Comparison of ENCODE assay signal across 8 cellular contexts in the genomic region with DNA sequence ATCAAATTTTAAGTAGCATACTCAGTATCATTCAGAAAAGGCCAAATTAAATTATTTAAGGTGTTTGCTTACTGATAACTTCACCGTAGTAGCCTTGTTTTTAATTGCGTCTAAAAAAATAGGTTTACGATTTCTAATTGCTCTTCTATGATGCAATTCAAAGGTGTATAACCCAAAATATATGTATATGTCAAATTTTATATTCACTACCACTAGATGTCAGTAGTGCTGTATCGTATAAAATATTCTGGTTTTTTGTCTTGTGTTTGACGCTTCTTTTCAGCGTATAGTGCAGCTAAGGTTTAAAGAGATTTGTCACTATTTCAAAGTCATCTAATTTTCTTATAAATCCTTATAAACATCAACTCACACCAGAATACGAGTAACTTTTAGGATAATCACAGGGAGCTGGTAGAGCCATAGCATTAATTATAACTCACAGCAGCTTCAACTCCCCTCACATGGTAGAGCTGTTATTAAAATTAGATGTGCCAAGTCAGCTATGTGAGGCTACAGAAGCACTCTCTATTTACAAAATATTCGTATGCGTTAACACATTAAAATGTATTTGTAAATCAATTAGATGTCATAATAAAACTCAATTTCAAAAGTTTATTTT. TPM values are rescaled to one million over a fixed set of nuclear protein-coding genes. Genes with fewer than 3 reads are reported as not detected.
DNase-seq lines count a peak whose midpoint lies in the region; ATAC-seq, FAIRE-seq and TF ChIP-seq lines count a peak whose summit lies in the region.

No MANE protein-coding gene starts in this region.

- no peaks in the 10 kb centered on the region for H3K79me2 ChIP-seq in OCI-LY1 (ENCODE audit: insufficient read depth, low read length)

- no peaks in the 10 kb centered on the region for H3K36me3 ChIP-seq in CD8-positive, alpha-beta T cell (ENCODE audit: insufficient read depth, low read length)
- H3K36me3 ChIP-seq in OCI-LY1 (ENCODE audit: insufficient read depth, low read length) = peaks cover 17% of the 10 kb centered on the region; the same call in 1 of the 2 replicates
- H3K36me3 ChIP-seq in neuronal stem cell (replicated peaks in 1 of 2; ENCODE audit: control insufficient read depth in 2 of 2, insufficient read depth in 2 of 2, low read length in 2 of 2) = peaks cover 10 to 60% of the 10 kb centered on the region in 2 donors

- CTCF ChIA-PET in CD8-positive, alpha-beta T cell (lab: Charles Lee) = interaction anchor here (0.6 to 4.3 kb wide), 12 partner anchors 9 to 693 kb away, joined by 3 to 47 read pairs (median 4); no protein-coding TSS in a partner anchor

- no peak overlapping the region for H3K14ac ChIP-seq in neuronal stem cell (ENCODE audit: low read length)

- H3K9ac ChIP-seq in OCI-LY1 (ENCODE audit: low read length) = no peak overlapping the region
- H3K9ac ChIP-seq in neuronal stem cell (ENCODE audit: low read depth, low read length, poor library complexity) = no peak overlapping the region

- H3K4me1 ChIP-seq in CD8-positive, alpha-beta T cell (ENCODE audit: insufficient read depth, low read length) = peaks cover 10% of the 10 kb centered on the region
- H3K4me1 ChIP-seq in OCI-LY1 (ENCODE audit: insufficient read depth, low read length, severe bottlenecking) = peaks cover 31% of the 10 kb centered on the region
- peaks cover 2 to 15% of the 10 kb centered on the region in 2 donors for H3K4me1 ChIP-seq in neuronal stem cell (ENCODE audit: control insufficient read depth in 2 of 2, insufficient read depth in 1 of 2, low read depth in 1 of 2, low read length in 2 of 2)

- peak; percentile 19 for ATAC-seq in CD8-positive, alpha-beta T cell
- ATAC-seq in GM21447 (IDR thresholded peaks at IDR 0.05; ENCODE audit: unreplicated experiment) (no peak), HG02571 (IDR thresholded peaks at IDR 0.05; ENCODE audit: unreplicated experiment) (no peak)

- POLR2A ChIA-PET in CD8-positive, alpha-beta T cell (lab: Charles Lee) = no interaction called here

- H3K79me1 ChIP-seq in neuronal stem cell (ENCODE audit: low read depth, low read length) = peaks cover 6% of the 10 kb centered on the region

- H3K4me2 ChIP-seq in OCI-LY1 (ENCODE audit: low read length) = no peak overlapping the region
- H3K4me2 ChIP-seq in neuronal stem cell (ENCODE audit: insufficient read depth, low read length, poor library complexity, severe bottlenecking) = no peak overlapping the region

- no peaks in the 10 kb centered on the region for H3K9me3 ChIP-seq in CD8-positive, alpha-beta T cell (ENCODE audit: low read length)
- H3K9me3 ChIP-seq in OCI-LY1 (ENCODE audit: low read length) = no peaks in the 10 kb centered on the region
- H3K9me3 ChIP-seq in neuronal stem cell (replicated peaks in 1 of 2; ENCODE audit: control insufficient read depth in 2 of 2, insufficient read depth in 1 of 2, low read depth in 1 of 2, low read length in 2 of 2) = no peaks in the 10 kb centered on the region

- FAIRE-seq in HTR-8/SVneo (lab: Jason Lieb, UNC) (no peak), endometrium (lab: Jason Lieb, UNC) (peak; percentile 97)

- H4K8ac ChIP-seq in neuronal stem cell (ENCODE audit: low read depth, low read length) = no peak overlapping the region

- no peak overlapping the region for H2BK15ac ChIP-seq in neuronal stem cell (ENCODE audit: low read length)

- H3F3A ChIP-seq in OCI-LY1 (ENCODE audit: insufficient read depth, low read length) = no peaks in the 10 kb centered on the region

- H2AFZ ChIP-seq in OCI-LY1 (ENCODE audit: low read length) (no peak overlapping the region), neuronal stem cell (ENCODE audit: low read length) (no peak overlapping the region)

- TF ChIP-seq CTCF in CD8-positive, alpha-beta T cell (IDR thresholded peaks at IDR 0.05) = peak; percentile 78
- peak; percentile 75 for TF ChIP-seq CTCF in OCI-LY1 (IDR thresholded peaks at IDR 0.05; ENCODE audit: low read length)

- H4K20me1 ChIP-seq in OCI-LY1 (ENCODE audit: insufficient read depth, low read length) = no peaks in the 10 kb centered on the region

- no peaks in the 10 kb centered on the region for H3K9me2 ChIP-seq in OCI-LY1 (ENCODE audit: low read depth, low read length)

- H3K4me1 Mint-ChIP-seq in CD8-positive, alpha-beta T cell (ENCODE audit: low read depth) = peaks cover 23% of the 10 kb centered on the region

- intact Hi-C loops in CD8-positive, alpha-beta T cell (cut with DNase I, micrococcal nuclease) = loop anchor here (1.0 to 10.0 kb wide), 8 partner anchors 215 to 976 kb away; a partner anchor contains a TSS

- no peak overlapping the region for H2BK120ac ChIP-seq in neuronal stem cell (ENCODE audit: low read depth, low read length)

- no peak overlapping the region for H3K4me3 Mint-ChIP-seq in CD8-positive, alpha-beta T cell

- no peak overlapping the region for H3K4me3 ChIP-seq in CD8-positive, alpha-beta T cell (ENCODE audit: low read depth, low read length)
- H3K4me3 ChIP-seq in OCI-LY1 (ENCODE audit: low read depth, low read length, poor library complexity, severe bottlenecking) (no peak overlapping the region), neuronal stem cell (ENCODE audit: low read length in 2 of 2) (peak overlapping the region in 1 of 2 donors; percentile 61)

- H3K27me3 ChIP-seq in CD8-positive, alpha-beta T cell (ENCODE audit: insufficient read depth, low read length) = no peaks in the 10 kb centered on the region
- H3K27me3 ChIP-seq in OCI-LY1 (ENCODE audit: insufficient read depth, low read length) (no peaks in the 10 kb centered on the region), neuronal stem cell (ENCODE audit: control insufficient read depth in 3 of 3, insufficient read depth in 3 of 3, low read depth in 1 of 3, low read length in 3 of 3) (no peaks in the 10 kb centered on the region)

- no peak overlapping the region for H2BK5ac ChIP-seq in neuronal stem cell (ENCODE audit: low read length)

- H4K91ac ChIP-seq in neuronal stem cell (ENCODE audit: low read depth, low read length, poor library complexity) = no peak overlapping the region

- no peak overlapping the region for H3K27ac ChIP-seq in CD8-positive, alpha-beta T cell (ENCODE audit: low read depth, low read length)
- H3K27ac ChIP-seq in OCI-LY1 (ENCODE audit: low read depth, low read length, poor library complexity, severe bottlenecking) (no peak overlapping the region), neuronal stem cell (replicated peaks; ENCODE audit: low read length) (no peak overlapping the region)

- H3K18ac ChIP-seq in neuronal stem cell (ENCODE audit: low read length) = no peak overlapping the region

- no peaks in the 10 kb centered on the region for H3K27me3 Mint-ChIP-seq in CD8-positive, alpha-beta T cell (ENCODE audit: low read depth)

- no peak for DNase-seq in CD8-positive, alpha-beta T cell
- DNase-seq in HTR-8/SVneo (ENCODE audit: insufficient read length, low spot score) (peak; percentile 32), neuronal stem cell (ENCODE audit: low spot score) (peak; percentile 33)
- DNase-seq in activated CD8-positive, alpha-beta memory T cell treated with anti-CD3 and anti-CD28 coated beads, Interleukin-2, amount 50 U/mL, for 48 hours = no peak

- no peak overlapping the region for H3K4ac ChIP-seq in neuronal stem cell (ENCODE audit: low read length)

- H3K27ac Mint-ChIP-seq in CD8-positive, alpha-beta T cell = no peak overlapping the region

- H3K9me3 Mint-ChIP-seq in CD8-positive, alpha-beta T cell = no peaks in the 10 kb centered on the region

- no peak overlapping the region for H3K23ac ChIP-seq in neuronal stem cell (ENCODE audit: low read depth, low read length, poor library complexity)

- H3K36me3 Mint-ChIP-seq in CD8-positive, alpha-beta T cell = peaks cover 13% of the 10 kb centered on the region

- H2BK12ac ChIP-seq in neuronal stem cell (ENCODE audit: low read length) = no peak overlapping the region

- no CpG with 5 or more reads among the region's 9 CpGs for WGBS in neuronal stem cell (ENCODE audit: extremely low coverage in 2 of 2, insufficient read length in 2 of 2, insufficient replicate concordance in 1 of 2), 2 donors

- no peak overlapping the region for H2AK5ac ChIP-seq in neuronal stem cell (ENCODE audit: low read depth, low read length)

RNA-seq across cellular contexts. Expression of a gene that starts 3.5 kb away (rescaled TPM):
- total RNA-seq in CD8-positive, alpha-beta T cell = 10 to 100 TPM; 17.2 to 18.3 TPM
- polyA plus RNA-seq in neuronal stem cell (2013, experiment 1 of 2) = 333 TPM
- 324 TPM for polyA plus RNA-seq in neuronal stem cell (2013, experiment 2 of 2)

Comparison
In these comparisons a context has a peak if more than half of its experiments do, and no peak if none do; other contexts are left out.
1. DNase-seq: peak in HTR-8/SVneo (single experiment) and neuronal stem cell (single experiment); none in CD8-positive, alpha-beta T cell (0 of 7) and activated CD8-positive, alpha-beta memory T cell treated with anti-CD3 and anti-CD28 coated beads, Interleukin-2, amount 50 U/mL, for 48 hours (single experiment).